Comparison of ENCODE assay signal across 8 cellular contexts in the genomic region with DNA sequence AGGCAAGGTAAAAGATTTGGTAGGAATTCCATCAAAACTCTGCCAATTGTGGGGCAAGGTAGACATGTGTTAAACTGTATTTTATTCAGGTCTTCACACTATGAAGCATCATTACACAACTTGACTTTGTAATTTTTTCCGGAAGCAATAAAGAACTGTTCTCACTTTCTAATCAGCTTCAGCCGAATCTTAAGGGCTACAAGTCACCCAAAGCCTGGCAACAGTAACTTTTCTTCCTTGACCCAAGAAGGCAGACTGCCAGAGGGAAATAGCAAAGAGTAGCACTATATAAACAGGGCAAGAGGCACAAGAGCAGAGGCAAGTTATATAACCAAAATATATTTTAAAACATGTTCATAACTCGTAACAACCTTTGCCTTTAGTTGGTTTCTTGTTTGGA. TPM values are rescaled to one million over a fixed set of nuclear protein-coding genes. Genes with fewer than 3 reads are reported as not detected.
DNase-seq lines count a peak whose midpoint lies in the region; ATAC-seq and TF ChIP-seq lines count a peak whose summit lies in the region.

No MANE protein-coding gene starts in this region.

- H3K4me1 Mint-ChIP-seq in activated naive CD8-positive, alpha-beta T cell treated with anti-CD3 and anti-CD28 coated beads, Interleukin-2, amount 10 ng/mL, durations not matched to agents 7 days and 5 days = peaks cover 22% of the 10 kb centered on the region
- peaks cover 28 to 41% of the 10 kb centered on the region in 2 donors for H3K4me1 Mint-ChIP-seq in immature natural killer cell
- H3K4me1 Mint-ChIP-seq in stimulated activated effector memory CD8-positive, alpha-beta T cell treated with anti-CD3 and anti-CD28 coated beads, Interleukin-12 subunit alpha, Interleukin-12 subunit beta, amount 100 ng/mL, for 72 hours = peaks cover 5% of the 10 kb centered on the region

- H3K36me3 Mint-ChIP-seq in activated naive CD8-positive, alpha-beta T cell treated with anti-CD3 and anti-CD28 coated beads, Interleukin-2, amount 10 ng/mL, durations not matched to agents 7 days and 5 days = peaks cover 9% of the 10 kb centered on the region
- H3K36me3 Mint-ChIP-seq in immature natural killer cell = peaks cover 0 to 4% (median 0%) of the 10 kb centered on the region in 3 donors
- H3K36me3 Mint-ChIP-seq in stimulated activated effector memory CD8-positive, alpha-beta T cell treated with anti-CD3 and anti-CD28 coated beads, Interleukin-12 subunit alpha, Interleukin-12 subunit beta, amount 100 ng/mL, for 72 hours = peaks cover 63% of the 10 kb centered on the region

- no peak for TF ChIP-seq CTCF in LNCaP clone FGC (IDR thresholded peaks at IDR 0.05; ENCODE audit: control insufficient read depth, extremely low read depth, insufficient read depth)

- no peaks in the 10 kb centered on the region for H3K9me3 Mint-ChIP-seq in activated naive CD8-positive, alpha-beta T cell treated with anti-CD3 and anti-CD28 coated beads, Interleukin-2, amount 10 ng/mL, durations not matched to agents 7 days and 5 days
- no peaks in the 10 kb centered on the region for H3K9me3 Mint-ChIP-seq in immature natural killer cell
- no peaks in the 10 kb centered on the region for H3K9me3 Mint-ChIP-seq in stimulated activated effector memory CD8-positive, alpha-beta T cell treated with anti-CD3 and anti-CD28 coated beads, Interleukin-12 subunit alpha, Interleukin-12 subunit beta, amount 100 ng/mL, for 72 hours

- peak overlapping the region; percentile 97 for H3K27ac Mint-ChIP-seq in activated naive CD8-positive, alpha-beta T cell treated with anti-CD3 and anti-CD28 coated beads, Interleukin-2, amount 10 ng/mL, durations not matched to agents 7 days and 5 days
- peak overlapping the region; percentile 87 to 98 (median 94) for H3K27ac Mint-ChIP-seq in immature natural killer cell
- H3K27ac Mint-ChIP-seq in stimulated activated effector memory CD8-positive, alpha-beta T cell treated with anti-CD3 and anti-CD28 coated beads, Interleukin-12 subunit alpha, Interleukin-12 subunit beta, amount 100 ng/mL, for 72 hours = peak overlapping the region; percentile 99

- H3K4me3 Mint-ChIP-seq in activated naive CD8-positive, alpha-beta T cell treated with anti-CD3 and anti-CD28 coated beads, Interleukin-2, amount 10 ng/mL, durations not matched to agents 7 days and 5 days = peak overlapping the region; percentile 93
- H3K4me3 Mint-ChIP-seq in immature natural killer cell = peak overlapping the region; percentile 86 to 97 (median 93)
- peak overlapping the region; percentile 84 for H3K4me3 Mint-ChIP-seq in stimulated activated effector memory CD8-positive, alpha-beta T cell treated with anti-CD3 and anti-CD28 coated beads, Interleukin-12 subunit alpha, Interleukin-12 subunit beta, amount 100 ng/mL, for 72 hours

- H3K27me3 Mint-ChIP-seq in activated naive CD8-positive, alpha-beta T cell treated with anti-CD3 and anti-CD28 coated beads, Interleukin-2, amount 10 ng/mL, durations not matched to agents 7 days and 5 days = no peaks in the 10 kb centered on the region
- peaks cover 5 to 12% (median 9%) of the 10 kb centered on the region in 3 donors for H3K27me3 Mint-ChIP-seq in immature natural killer cell (ENCODE audit: low read depth in 3 of 3)

- H3K4me3 ChIP-seq in LNCaP clone FGC (ENCODE audit: low read depth, low read length) = peak overlapping the region; percentile 98

- DNase-seq in ELR (ENCODE audit: low read depth) = peak; percentile 49
- peak; percentile 77 for DNase-seq in LNCaP clone FGC (ENCODE audit: low read depth)
- DNase-seq in activated naive CD8-positive, alpha-beta T cell treated with anti-CD3 and anti-CD28 coated beads, Interleukin-2, amount 10 ng/mL, durations not matched to agents 7 days and 5 days = no peak
- DNase-seq in immature natural killer cell = peak in 1 of 3 donors; percentile 5
- DNase-seq in stimulated activated effector memory CD8-positive, alpha-beta T cell treated with anti-CD3 and anti-CD28 coated beads, Interleukin-12 subunit alpha, Interleukin-12 subunit beta, amount 100 ng/mL, for 72 hours (ENCODE audit: low spot score in 2 of 2) = no peak
- DNase-seq in cerebellar cortex (ENCODE audit: low spot score) = no peak
- no peak for DNase-seq in NCI-H2171 (lab: John Stamatoyannopoulos, UW)

- POLR2A ChIA-PET in activated naive CD8-positive, alpha-beta T cell treated with anti-CD3 and anti-CD28 coated beads, Interleukin-2, amount 10 ng/mL, durations not matched to agents 7 days and 5 days (lab: Charles Lee) = interaction anchor here (0.6 to 1.6 kb wide), 4 partner anchors 9 to 597 kb away, joined by 3 to 6 read pairs (median 4); a partner anchor contains a TSS

- no peak for ATAC-seq in activated naive CD8-positive, alpha-beta T cell treated with anti-CD3 and anti-CD28 coated beads, Interleukin-2, amount 10 ng/mL, durations not matched to agents 7 days and 5 days (ENCODE audit: low read depth)
- ATAC-seq in stimulated activated effector memory CD8-positive, alpha-beta T cell treated with anti-CD3 and anti-CD28 coated beads, Interleukin-12 subunit alpha, Interleukin-12 subunit beta, amount 100 ng/mL, for 72 hours = no peak
- ATAC-seq in GM21529 (IDR thresholded peaks at IDR 0.05; ENCODE audit: unreplicated experiment) = no peak

RNA-seq across cellular contexts. Expression of a gene that starts 1.5 kb away (rescaled TPM):
- 100 to 1,000 TPM; 130 TPM for total RNA-seq in activated naive CD8-positive, alpha-beta T cell treated with anti-CD3 and anti-CD28 coated beads, Interleukin-2, amount 10 ng/mL, durations not matched to agents 7 days and 5 days
- polyA plus RNA-seq in immature natural killer cell = 100 to 1,000 TPM in 1 of 3 donors, 10 to 100 TPM in 2; 17.3 to 100 (median 66.7) TPM

RNA-seq across cellular contexts. Expression of a gene that starts 55.5 kb away (rescaled TPM):
- 10 to 100 TPM; 38.2 to 46.9 TPM for total RNA-seq in activated naive CD8-positive, alpha-beta T cell treated with anti-CD3 and anti-CD28 coated beads, Interleukin-2, amount 10 ng/mL, durations not matched to agents 7 days and 5 days
- 10 to 100 TPM in 2 of 3 donors, 1 to 10 TPM in 1; 8.1 to 19.1 (median 10.8) TPM for polyA plus RNA-seq in immature natural killer cell

Comparison
In these comparisons a context has a peak if more than half of its experiments do, and no peak if none do; other contexts are left out.
1. DNase-seq: peak in ELR (single experiment) and LNCaP clone FGC (single experiment); none in activated naive CD8-positive, alpha-beta T cell treated with anti-CD3 and anti-CD28 coated beads, Interleukin-2, amount 10 ng/mL, durations not matched to agents 7 days and 5 days (single experiment), stimulated activated effector memory CD8-positive, alpha-beta T cell treated with anti-CD3 and anti-CD28 coated beads, Interleukin-12 subunit alpha, Interleukin-12 subunit beta, amount 100 ng/mL, for 72 hours (0 of 2), cerebellar cortex (single experiment) and NCI-H2171 (single experiment).
2. Peak in every context shown above with its lines, with median percentiles within 50 percentile points of each other: H3K27ac Mint-ChIP-seq and H3K4me3 Mint-ChIP-seq.